ENCODE assay signal across 1 cellular context in genomic region chr2:217017788-217018187, GRCh38.
TF ChIP-seq lines count a peak whose summit lies in the region.

No MANE protein-coding gene starts in this region.

TF ChIP-seq in HepG2, 621 proteins besides CTCF, POLR2A, EP300 and RAD21 (continued from another document):
- no peak for TF ChIP-seq ZNF512B (CRISPR knock-in tag; IDR thresholded peaks at IDR 0.05; ENCODE audit: borderline replicate concordance)
- no peak for TF ChIP-seq HDAC2 (CRISPR knock-in tag; IDR thresholded peaks at IDR 0.05)
- TF ChIP-seq ZNF839 (CRISPR knock-in tag; IDR thresholded peaks at IDR 0.05; ENCODE audit: borderline replicate concordance): no peak
- no peak for TF ChIP-seq IRF1 (CRISPR knock-in tag; IDR thresholded peaks at IDR 0.05; ENCODE audit: low read depth)
- no peak for TF ChIP-seq ARHGAP35 (CRISPR knock-in tag; IDR thresholded peaks at IDR 0.05; ENCODE audit: borderline replicate concordance)
- TF ChIP-seq CENPBD1 (CRISPR knock-in tag; IDR thresholded peaks at IDR 0.05; ENCODE audit: borderline replicate concordance, low read depth): no peak
- no peak for TF ChIP-seq NR3C1 (CRISPR knock-in tag; IDR thresholded peaks at IDR 0.05)
